8 cellular contexts compared by ENCODE assay signal in genomic region chr6:119349041-119349340, GRCh38. TPM values are rescaled to one million over a fixed set of nuclear protein-coding genes. Genes with fewer than 3 reads are reported as not detected.
A peak's percentile ranks its signal among the peaks of the same experiment; 100 is the strongest.
DNase-seq lines count a peak whose midpoint lies in the region; ATAC-seq and TF ChIP-seq lines count a peak whose summit lies in the region.

No MANE protein-coding gene starts in this region.

- no peaks in the 10 kb centered on the region for H3K4me1 ChIP-seq in parathyroid adenoma

- H3K4me3 ChIP-seq in SK-N-MC (peak overlapping the region; percentile 93), fibroblast of the aortic adventitia (ENCODE audit: low read depth, low read length) (peak overlapping the region; percentile 93), parathyroid adenoma (ENCODE audit: low read depth, low read length) (peak overlapping the region; percentile 85)

- H3K9ac ChIP-seq in SK-N-MC (ENCODE audit: insufficient read length) (peak overlapping the region; percentile 5), parathyroid adenoma (peak overlapping the region; percentile 8)

- peak overlapping the region; percentile 80 for H3K4me2 ChIP-seq in parathyroid adenoma (ENCODE audit: low read length)

- peak overlapping the region; percentile 86 for H2AFZ ChIP-seq in parathyroid adenoma

- TF ChIP-seq CTCF in fibroblast of the aortic adventitia (IDR thresholded peaks at IDR 0.05; ENCODE audit: insufficient read depth, low read length) (no peak), parathyroid adenoma (IDR thresholded peaks at IDR 0.05) (no peak)

- H3K9me3 ChIP-seq in SK-N-MC (ENCODE audit: low read depth, low read length), result no peaks in the 10 kb centered on the region
- H3K9me3 ChIP-seq in parathyroid adenoma (ENCODE audit: control insufficient read depth, low read length), result no peaks in the 10 kb centered on the region

- H3K36me3 ChIP-seq in SK-N-MC (ENCODE audit: insufficient read depth, low read length) (no peaks in the 10 kb centered on the region), parathyroid adenoma (ENCODE audit: control insufficient read depth, insufficient read depth, low read length) (no peaks in the 10 kb centered on the region)

- H3K27me3 ChIP-seq in parathyroid adenoma (ENCODE audit: control insufficient read depth, insufficient read depth, low read length), result no peaks in the 10 kb centered on the region

- H3K27ac ChIP-seq in SK-N-MC (no peak overlapping the region), parathyroid adenoma (peak overlapping the region; percentile 2)

- peak; percentile 56 for DNase-seq in D341Med (ENCODE audit: low spot score)
- no peak for DNase-seq in SK-N-MC (ENCODE audit: low read depth, low spot score)
- DNase-seq in fibroblast of the aortic adventitia (ENCODE audit: low read depth), result no peak
- no peak for DNase-seq in ecto neural progenitor cell (ENCODE audit: low spot score)
- no peak for DNase-seq in NCI-H2029 (lab: John Stamatoyannopoulos, UW)

- H3K79me2 ChIP-seq in parathyroid adenoma, result no peaks in the 10 kb centered on the region

- ATAC-seq in GM21825 (IDR thresholded peaks at IDR 0.05; ENCODE audit: unreplicated experiment) (peak; percentile 0), GM21423 (IDR thresholded peaks at IDR 0.05; ENCODE audit: unreplicated experiment) (no peak)

RNA-seq across cellular contexts. Expression of gene MAN1A1, which starts 0.6 kb away (rescaled TPM):
- 93.1 and 175 TPM in 2 replicates for total RNA-seq in fibroblast of the aortic adventitia (ENCODE audit: low replicate concordance)
